In genomic region chr10:87654212-87654611, GRCh38 we compare ENCODE assay signal across 22 cellular contexts. TPM values are rescaled to one million over a fixed set of nuclear protein-coding genes. Genes with fewer than 3 reads are reported as not detected.
A peak's percentile ranks its signal among the peaks of the same experiment; 100 is the strongest.
DNase-seq lines count a peak whose midpoint lies in the region; ATAC-seq and TF ChIP-seq lines count a peak whose summit lies in the region.
"Had no signal": no experiment of that assay in that cellular context is flagged by ENCODE, and none has a peak within 500 bp of the region (broad histone marks: within the 10 kb centered on the region; RNA-seq: fewer than 3 reads in every experiment).

No MANE protein-coding gene starts in this region.

- H2BK20ac ChIP-seq in IMR-90 (ENCODE audit: low read depth, low read length) (peak overlapping the region; percentile 42; the same call in 1 of the 2 replicates), H9 (ENCODE audit: low read depth, low read length, poor library complexity, severe bottlenecking) (no peak overlapping the region)

- H4K8ac ChIP-seq in IMR-90 (ENCODE audit: low read depth in 2 of 2, low read length in 2 of 2) (no peak overlapping the region), H9 (replicated peaks; ENCODE audit: insufficient read length, low read depth, low read length) (no peak overlapping the region)

- no peaks in the 10 kb centered on the region for H3K27me3 ChIP-seq in IMR-90 (ENCODE audit: control insufficient read depth, insufficient read depth, low read length)
- H3K27me3 ChIP-seq in PC-3 (ENCODE audit: low read length) = no peaks in the 10 kb centered on the region
- no peaks in the 10 kb centered on the region for H3K27me3 ChIP-seq in stomach
- no peaks in the 10 kb centered on the region for H3K27me3 ChIP-seq in H9 (ENCODE audit: insufficient read depth, low read length)
- H3K27me3 ChIP-seq: MG63, SJSA1 had no signal

- H3K27me3 Mint-ChIP-seq in H9 (ENCODE audit: low read depth) = no peaks in the 10 kb centered on the region

- H2BK120ac ChIP-seq in IMR-90 (ENCODE audit: low read depth, low read length) (no peak overlapping the region), H9 (ENCODE audit: low read depth, low read length, poor library complexity, severe bottlenecking) (no peak overlapping the region)

- H3K18ac ChIP-seq in IMR-90 (ENCODE audit: low read depth, low read length) = no peak overlapping the region
- no peak overlapping the region for H3K18ac ChIP-seq in H9 (ENCODE audit: insufficient read length, low read depth, low read length)

- H3K9ac ChIP-seq in IMR-90 (ENCODE audit: low read depth, low read length) (no peak overlapping the region), PC-3 (ENCODE audit: low read length) (no peak overlapping the region), H9 (ENCODE audit: extremely low read depth, insufficient read length, low read length) (no peak overlapping the region)

- H3T11ph ChIP-seq in H9 (ENCODE audit: low read length) = no peak overlapping the region

- in situ Hi-C loops in IMR-90 (cut with MboI; ENCODE audit: low sequenced_read_pairs) = no loop called here

- TF ChIP-seq EP300 in stomach (IDR thresholded peaks at IDR 0.05) = no peak

- no peaks in the 10 kb centered on the region for H3K9me2 ChIP-seq in PC-3 (replicated peaks; ENCODE audit: low read length)

- H3K9me1 ChIP-seq in IMR-90 (ENCODE audit: insufficient read depth, low read length) = peaks cover 9% of the 10 kb centered on the region

- H3K4ac ChIP-seq in IMR-90 (ENCODE audit: low read depth, low read length) = no peak overlapping the region
- H3K4ac ChIP-seq in H9 (ENCODE audit: low read depth, low read length) = no peak overlapping the region

- H3K4me1 Mint-ChIP-seq in H9 = peaks cover 39 to 49% of the 10 kb centered on the region in 2 experiments

- H2AK9ac ChIP-seq in IMR-90 (replicated peaks; ENCODE audit: low read depth, low read length, poor library complexity) = no peak overlapping the region

- no TSS peak for BruUV-seq in IMR-90 (replicated peaks; lab: Mats Ljungman, UMichigan)
- BruUV-seq in PC-3 (replicated peaks; lab: Mats Ljungman, UMichigan) = no TSS peak

- H3K23ac ChIP-seq in IMR-90 (ENCODE audit: low read depth, low read length) = no peak overlapping the region
- H3K23ac ChIP-seq in H9 (ENCODE audit: insufficient read length, low read depth, low read length) = no peak overlapping the region

- no peak for TF ChIP-seq POLR2A in IMR-90 (IDR thresholded peaks at IDR 0.05; ENCODE audit: low read depth, low read length)
- no peak for TF ChIP-seq POLR2A in stomach (IDR thresholded peaks at IDR 0.05)

- no CpG with 5 or more reads among the region's 1 CpG for WGBS in IMR-90 (ENCODE audit: extremely low coverage in 2 of 2, insufficient read length in 1 of 2), 2 experiments
- 19 to 44% (median 31%) methylated on average over 1 of the region's 1 CpG for WGBS in stomach, 5 donors
- WGBS in H9 (ENCODE audit: extremely low coverage, insufficient read length, low lambda C conversion rate) = no CpG with 5 or more reads among the region's 1 CpG

- H3K4me2 ChIP-seq in IMR-90 (ENCODE audit: low read depth, low read length) = no peak overlapping the region
- no peak overlapping the region for H3K4me2 ChIP-seq in PC-3 (ENCODE audit: low read length)
- H3K4me2 ChIP-seq in H9 (ENCODE audit: insufficient read depth, insufficient read length, low read length) = no peak overlapping the region

- H2AK5ac ChIP-seq in IMR-90 (ENCODE audit: low read depth, low read length) = no peak overlapping the region; the same call in 1 of the 2 replicates
- H2AK5ac ChIP-seq in H9 (ENCODE audit: insufficient read length, low read length) = no peak overlapping the region

- TF ChIP-seq CTCF in IMR-90 (conservative IDR thresholded peaks at IDR 0.05; ENCODE audit: low read depth, low read length) = no peak
- no peak for TF ChIP-seq CTCF in PC-3 (conservative IDR thresholded peaks at IDR 0.05; ENCODE audit: low read depth, low read length)
- TF ChIP-seq CTCF in stomach (IDR thresholded peaks at IDR 0.05) = no peak
- TF ChIP-seq CTCF in H9 (conservative IDR thresholded peaks at IDR 0.05) = no peak

- H4K20me1 ChIP-seq in IMR-90 (ENCODE audit: insufficient read depth, low read length) (no peaks in the 10 kb centered on the region), PC-3 (ENCODE audit: low read length) (no peaks in the 10 kb centered on the region), H9 (ENCODE audit: control insufficient read depth, insufficient read depth, insufficient read length) (no peaks in the 10 kb centered on the region)

- H3K27ac ChIP-seq in IMR-90 (ENCODE audit: insufficient read depth, low read length) (no peak overlapping the region), PC-3 (ENCODE audit: low read length) (no peak overlapping the region), stomach (no peak overlapping the region), H9 (ENCODE audit: insufficient read length, low read depth, low read length) (no peak overlapping the region)
- H3K27ac ChIP-seq: SJSA1 had no signal

- H3K27ac Mint-ChIP-seq in H9 = no peak overlapping the region
- H3K27ac Mint-ChIP-seq: HFFc6; T-helper 1 cell treated with Interleukin-12 subunit alpha and Interleukin-12 subunit beta and Interleukin-4 antibody, amounts not matched to agents 30 μg/mL and 1 μg/mL, for 36 hours had no signal

- no peak for TF ChIP-seq RAD21 in IMR-90 (IDR thresholded peaks at IDR 0.05; ENCODE audit: low read length)

- no peaks in the 10 kb centered on the region for H3F3A ChIP-seq in PC-3 (ENCODE audit: low read length, unreplicated experiment)

- no peak overlapping the region for H2AFZ ChIP-seq in IMR-90 (replicated peaks; ENCODE audit: low read length, poor library complexity)
- no peak overlapping the region for H2AFZ ChIP-seq in PC-3 (ENCODE audit: low read length)
- no peak overlapping the region for H2AFZ ChIP-seq in H9 (ENCODE audit: low read length)

- no peaks in the 10 kb centered on the region; a peak in 1 of 5 replicates for H3K9me3 Mint-ChIP-seq in H9
- H3K9me3 Mint-ChIP-seq: HFFc6; T-helper 1 cell treated with Interleukin-12 subunit alpha and Interleukin-12 subunit beta and Interleukin-4 antibody, amounts not matched to agents 30 μg/mL and 1 μg/mL, for 36 hours had no signal

- POLR2A ChIA-PET in IMR-90 (lab: Charles Lee; ENCODE audit: unreplicated experiment) (interaction anchor here (0.6 kb wide), 1 partner anchor 12 kb away, joined by 3 read pairs; no protein-coding TSS in a partner anchor), PC-3 (lab: Charles Lee; ENCODE audit: unreplicated experiment) (no interaction called here)

- H3K14ac ChIP-seq in IMR-90 (replicated peaks; ENCODE audit: low read depth, low read length) (no peak overlapping the region), H9 (ENCODE audit: insufficient read depth, low read length) (no peak overlapping the region)

- 0 out of 4 replicates have a peak, but pooled peaks cover 0 to 9% of the 10 kb centered on the region in 2 experiments for H3K79me1 ChIP-seq in IMR-90 (ENCODE audit: low read depth in 1 of 2, low read length in 2 of 2)
- no peaks in the 10 kb centered on the region for H3K79me1 ChIP-seq in H9 (ENCODE audit: insufficient read depth, low read depth, low read length, poor library complexity, severe bottlenecking)

- ATAC-seq in IMR-90 (ENCODE audit: low read depth) (no peak), PC-3 (peak; percentile 40; the same call in 1 of the 2 replicates), left lobe of liver (peak; percentile 90)

- no peak overlapping the region for H2BK15ac ChIP-seq in IMR-90 (ENCODE audit: low read depth, low read length)
- H2BK15ac ChIP-seq in H9 (ENCODE audit: low read depth, low read length) = no peak overlapping the region

- H3K36me3 Mint-ChIP-seq in H9 (ENCODE audit: insufficient read depth in 1 of 3, low read depth in 3 of 3) = no peaks in the 10 kb centered on the region

- DNase-seq in IMR-90 = no peak
- peak; percentile 22 for DNase-seq in PC-3
- no peak for DNase-seq in left lobe of liver (ENCODE audit: low spot score)
- peak; percentile 46 for DNase-seq in stomach
- DNase-seq in ecto neural progenitor cell (ENCODE audit: low spot score) = no peak
- DNase-seq in H9 = no peak
- DNase-seq in stimulated activated CD4-positive, alpha-beta T cell treated with anti-CD3 and anti-CD28 coated beads, Interleukin-1b, Interleukin-23, amount 100 ng/mL, for 48 hours = no peak
- DNase-seq: AML-193, Caco-2, GF-D8, HFFc6, Karpas-422, MG63, NCI-H1092 treated with DMSO at 0.1 percent for 48 hours, NCI-H146, NCI-H2029 treated with DMSO at 0.1 percent for 48 hours, NCI-H2171, NCI-H526 treated with DMSO at 0.1 percent for 48 hours, OCI-M1, RPMI8226 had no signal

- H3K4me1 ChIP-seq in IMR-90 (ENCODE audit: control insufficient read depth, insufficient read depth, low read length) (peaks cover 10% of the 10 kb centered on the region), PC-3 (ENCODE audit: insufficient read depth, low read length) (peaks cover 22% of the 10 kb centered on the region), stomach (peaks cover 0 to 31% (median 13%) of the 10 kb centered on the region in 4 donors), H9 (ENCODE audit: insufficient read depth, low read length) (peaks cover 8% of the 10 kb centered on the region; the same call in 1 of the 2 replicates)
- H3K4me1 ChIP-seq: Caco-2 had no signal

- H4K5ac ChIP-seq in IMR-90 (ENCODE audit: low read depth, low read length) (no peak overlapping the region), H9 (ENCODE audit: insufficient read length, low read depth, low read length) (no peak overlapping the region)

- H3K79me2 ChIP-seq in PC-3 (ENCODE audit: low read length) = no peaks in the 10 kb centered on the region
- no peaks in the 10 kb centered on the region for H3K79me2 ChIP-seq in H9 (ENCODE audit: insufficient read depth, low read length)

- H3K4me3 Mint-ChIP-seq in H9 = no peak overlapping the region
- H3K4me3 Mint-ChIP-seq: HFFc6; T-helper 1 cell treated with Interleukin-12 subunit alpha and Interleukin-12 subunit beta and Interleukin-4 antibody, amounts not matched to agents 30 μg/mL and 1 μg/mL, for 36 hours had no signal

- H3K4me3 ChIP-seq in IMR-90 (ENCODE audit: insufficient read depth, low read depth, low read length) = no peak overlapping the region
- no peak overlapping the region for H3K4me3 ChIP-seq in PC-3 (ENCODE audit: low read length)
- no peak overlapping the region for H3K4me3 ChIP-seq in stomach
- H3K4me3 ChIP-seq: MG63, SJSA1 had no signal

- dilution Hi-C loops in IMR-90 (cut with HindIII; ENCODE audit: low sequenced_read_pairs, unreplicated experiment) = no loop called here

- H2BK12ac ChIP-seq in H9 (ENCODE audit: insufficient read length, low read depth, low read length) = no peak overlapping the region

- H4K91ac ChIP-seq in IMR-90 (ENCODE audit: insufficient read depth, low read depth, low read length) = no peak overlapping the region
- H4K91ac ChIP-seq in H9 (ENCODE audit: insufficient read length, low read depth, low read length) = no peak overlapping the region

- CTCF ChIA-PET in IMR-90 (lab: Yijun Ruan, JAX) (no interaction called here), PC-3 (lab: Charles Lee) (no interaction called here)

- H3K9me3 ChIP-seq in IMR-90 (ENCODE audit: control insufficient read depth, insufficient read depth, low read length) (no peaks in the 10 kb centered on the region), PC-3 (ENCODE audit: low read length) (no peaks in the 10 kb centered on the region), stomach (no peaks in the 10 kb centered on the region), H9 (ENCODE audit: control insufficient read depth, low read depth, low read length) (no peaks in the 10 kb centered on the region)
- H3K9me3 ChIP-seq: Caco-2, MG63, SJSA1 had no signal

- intact Hi-C loops in IMR-90 (cut with micrococcal nuclease) (no loop called here), PC-3 (cut with micrococcal nuclease) (no loop called here), stomach (cut with DNase I; ENCODE audit: low total_unique reads) (no loop called here)

- H3K36me3 ChIP-seq in IMR-90 (ENCODE audit: control insufficient read depth, insufficient read depth, low read length) (no peaks in the 10 kb centered on the region), PC-3 (ENCODE audit: low read depth, low read length) (no peaks in the 10 kb centered on the region; the same call in 1 of the 2 replicates), stomach (no peaks in the 10 kb centered on the region)
- H3K36me3 ChIP-seq: MG63, SJSA1 had no signal

- H3K23me2 ChIP-seq in H9 (ENCODE audit: insufficient read length, low read depth, low read length, poor library complexity, severe bottlenecking) = no peaks in the 10 kb centered on the region

- H3K56ac ChIP-seq in IMR-90 (ENCODE audit: extremely low read depth, insufficient read depth, low read length) (no peak overlapping the region; the same call in 1 of the 2 replicates), H9 (ENCODE audit: insufficient read length, low read depth, low read length) (no peak overlapping the region)

- H2BK5ac ChIP-seq in IMR-90 (ENCODE audit: low read depth, low read length, poor library complexity, severe bottlenecking) (no peak overlapping the region), H9 (ENCODE audit: insufficient read length, low read length) (no peak overlapping the region)

RNA-seq across cellular contexts. Expression of gene PAPSS2, which starts 5.5 kb away (rescaled TPM):
- total RNA-seq in IMR-90 (2012; rRNA removed) = 55.0 and 58.6 TPM in 2 replicates
- 51.1 and 63.3 TPM in 2 replicates for polyA plus RNA-seq in IMR-90 (2012; rRNA removed)
- polyA plus RNA-seq in IMR-90 (2012; cell fraction: cytosol; rRNA removed) = 27.9 and 34.6 TPM in 2 replicates
- polyA plus RNA-seq in IMR-90 (2012; cell fraction: nucleus; rRNA removed; ENCODE audit: low replicate concordance) = 18.2 and 48.5 TPM in 2 replicates
- 16.4 and 17.3 TPM in 2 replicates for total RNA-seq in PC-3 (2014; rRNA removed)
- 120 TPM for total RNA-seq in left lobe of liver
- 10 to 100 TPM in 4 of 5 donors, 1 to 10 TPM in 1; 1.3 to 17.3 (median 12.6) TPM for total RNA-seq in stomach
- polyA plus RNA-seq in stomach = 1 to 10 TPM; 2.7 to 9.5 (median 8.0) TPM
- 24.0 and 24.5 TPM in 2 replicates for total RNA-seq in H9 (2021)

Comparison
In these comparisons a context has a peak if more than half of its experiments do, and no peak if none do; other contexts are left out.
1. DNase-seq: peak in PC-3 (single experiment) and stomach (single experiment); none in IMR-90 (single experiment), left lobe of liver (single experiment), ecto neural progenitor cell (single experiment), H9 (single experiment) and stimulated activated CD4-positive, alpha-beta T cell treated with anti-CD3 and anti-CD28 coated beads, Interleukin-1b, Interleukin-23, amount 100 ng/mL, for 48 hours (single experiment).